In genomic region chr21:33379934-33380333, GRCh38 we compare ENCODE assay signal across 8 cellular contexts. TPM values are rescaled to one million over a fixed set of nuclear protein-coding genes. Genes with fewer than 3 reads are reported as not detected.
DNase-seq lines count a peak whose midpoint lies in the region; TF ChIP-seq lines count a peak whose summit lies in the region.
"Not testable (repeated sequence)": the region's sequence is repeated elsewhere in the genome, so short reads cannot be mapped to it uniquely, and the experiment has no call there.

No MANE protein-coding gene starts in this region.

- H3K27ac ChIP-seq in Karpas-422 (ENCODE audit: low read length): peak overlapping the region; percentile 30
- H3K27ac ChIP-seq in RWPE1: peak overlapping the region; percentile 99
- H3K27ac ChIP-seq in colonic mucosa: peak overlapping the region; percentile 75
- peak overlapping the region; percentile 79 to 89 for H3K27ac ChIP-seq in right atrium auricular region
- H3K27ac ChIP-seq in neuronal stem cell (replicated peaks; ENCODE audit: low read length): not testable (repeated sequence)
- peak overlapping the region; percentile 80 for H3K27ac ChIP-seq in thymus (ENCODE audit: low read depth)

- H3K9me2 ChIP-seq in Karpas-422 (replicated peaks; ENCODE audit: insufficient read depth, low read length): not testable (repeated sequence)

- peak overlapping the region; percentile 87; the same call in 1 of the 2 replicates for H2AFZ ChIP-seq in Karpas-422 (ENCODE audit: low read length)
- H2AFZ ChIP-seq in neuronal stem cell (ENCODE audit: low read length): peak overlapping the region; percentile 79

- peaks cover 84% of the 10 kb centered on the region for H3K4me1 Mint-ChIP-seq in CD14-positive monocyte
- H3K4me1 Mint-ChIP-seq in activated T-cell treated with anti-CD3 and anti-CD28 coated beads, Interleukin-2, amount 50 U/mL, for 24 hours (ENCODE audit: low read depth): peaks cover 61% of the 10 kb centered on the region

- H2BK120ac ChIP-seq in neuronal stem cell (ENCODE audit: low read depth, low read length): not testable (repeated sequence)

- CTCF ChIA-PET in RWPE1 (lab: Yijun Ruan, JAX): interaction anchor here (0.8 kb wide), 2 partner anchors 19 to 25 kb away, joined by 3 read pairs; no protein-coding TSS in a partner anchor

- H4K20me1 ChIP-seq in Karpas-422 (ENCODE audit: insufficient read depth, low read depth, low read length): not testable (repeated sequence)

- not testable (repeated sequence) for H3K79me2 ChIP-seq in Karpas-422 (ENCODE audit: low read length)

- TF ChIP-seq CTCF in CD14-positive monocyte (IDR thresholded peaks at IDR 0.05); RWPE1 (conservative IDR thresholded peaks at IDR 0.05; ENCODE audit: low read depth); colonic mucosa (IDR thresholded peaks at IDR 0.05); right atrium auricular region (IDR thresholded peaks at IDR 0.05): not testable (repeated sequence)

- H4K91ac ChIP-seq in neuronal stem cell (ENCODE audit: low read depth, low read length, poor library complexity): not testable (repeated sequence)

- not testable (repeated sequence) for H4K8ac ChIP-seq in neuronal stem cell (ENCODE audit: low read depth, low read length)

- H3K79me1 ChIP-seq in neuronal stem cell (ENCODE audit: low read depth, low read length): not testable (repeated sequence)

- H2BK12ac ChIP-seq in neuronal stem cell (ENCODE audit: low read length): not testable (repeated sequence)

- not testable (repeated sequence) for H3K27me3 ChIP-seq in Karpas-422 (ENCODE audit: low read length); colonic mucosa; right atrium auricular region; neuronal stem cell (ENCODE audit: control insufficient read depth in 3 of 3, insufficient read depth in 3 of 3, low read depth in 1 of 3, low read length in 3 of 3); thymus (ENCODE audit: control insufficient read depth, insufficient read depth)

- not testable (repeated sequence) for H2BK15ac ChIP-seq in neuronal stem cell (ENCODE audit: low read length)

- not testable (repeated sequence) for H3K14ac ChIP-seq in neuronal stem cell (ENCODE audit: low read length)

- H3K9me3 Mint-ChIP-seq in CD14-positive monocyte; activated T-cell treated with anti-CD3 and anti-CD28 coated beads, Interleukin-2, amount 50 U/mL, for 24 hours: not testable (repeated sequence)

- no CpG with 5 or more reads among the region's 1 CpG for WGBS in neuronal stem cell (ENCODE audit: extremely low coverage in 2 of 2, insufficient read length in 2 of 2, insufficient replicate concordance in 1 of 2), 2 donors
- WGBS in thymus: 31% methylated on average over 1 of the region's 1 CpG

- H2AK5ac ChIP-seq in neuronal stem cell (ENCODE audit: low read depth, low read length): not testable (repeated sequence)

- intact Hi-C loops in CD14-positive monocyte (cut with micrococcal nuclease): not testable (repeated sequence)
- intact Hi-C loops in colonic mucosa (cut with DNase I): loop anchor here (10.0 kb wide), 1 partner anchor 65 kb away; no protein-coding TSS in a partner anchor

- not testable (repeated sequence) for H3K9me3 ChIP-seq in Karpas-422 (ENCODE audit: low read length); colonic mucosa; right atrium auricular region; neuronal stem cell (replicated peaks in 1 of 2; ENCODE audit: control insufficient read depth in 2 of 2, insufficient read depth in 1 of 2, low read depth in 1 of 2, low read length in 2 of 2); thymus (ENCODE audit: control insufficient read depth)

- peak overlapping the region; percentile 32 for H3K4me2 ChIP-seq in Karpas-422 (ENCODE audit: low read depth, low read length, poor library complexity, severe bottlenecking)
- not testable (repeated sequence) for H3K4me2 ChIP-seq in neuronal stem cell (ENCODE audit: insufficient read depth, low read length, poor library complexity, severe bottlenecking)

- not testable (repeated sequence) for H3K27me3 Mint-ChIP-seq in CD14-positive monocyte (ENCODE audit: low read depth in 3 of 3)
- H3K27me3 Mint-ChIP-seq in activated T-cell treated with anti-CD3 and anti-CD28 coated beads, Interleukin-2, amount 50 U/mL, for 24 hours: peaks cover 19% of the 10 kb centered on the region

- H3K4me3 ChIP-seq in Karpas-422 (ENCODE audit: low read length); colonic mucosa; right atrium auricular region; neuronal stem cell (ENCODE audit: low read length in 2 of 2); thymus (ENCODE audit: low read length): not testable (repeated sequence)

- peak overlapping the region; percentile 98 to 100 (median 100) for H3K27ac Mint-ChIP-seq in CD14-positive monocyte
- peak overlapping the region; percentile 83 for H3K27ac Mint-ChIP-seq in activated T-cell treated with anti-CD3 and anti-CD28 coated beads, Interleukin-2, amount 50 U/mL, for 24 hours

- not testable (repeated sequence) for H3K23ac ChIP-seq in neuronal stem cell (ENCODE audit: low read depth, low read length, poor library complexity)

- peak overlapping the region in 1 of 2 donors; percentile 70 for H3K4me3 Mint-ChIP-seq in CD14-positive monocyte
- H3K4me3 Mint-ChIP-seq in activated T-cell treated with anti-CD3 and anti-CD28 coated beads, Interleukin-2, amount 50 U/mL, for 24 hours: peak overlapping the region; percentile 36

- not testable (repeated sequence) for H3K36me3 Mint-ChIP-seq in CD14-positive monocyte; activated T-cell treated with anti-CD3 and anti-CD28 coated beads, Interleukin-2, amount 50 U/mL, for 24 hours (ENCODE audit: low read depth)

- H3K9ac ChIP-seq in Karpas-422 (ENCODE audit: low read length) (peak overlapping the region; percentile 22; the same call in 1 of the 2 replicates), colonic mucosa (ENCODE audit: low read depth in 2 of 2, low read length in 2 of 2) (peak overlapping the region in 1 of 2 donors; percentile 8)
- not testable (repeated sequence) for H3K9ac ChIP-seq in neuronal stem cell (ENCODE audit: low read depth, low read length, poor library complexity)

- POLR2A ChIA-PET in RWPE1 (lab: Yijun Ruan, JAX; ENCODE audit: low non-redundant PET): interaction anchor here (1.0 kb wide), 1 partner anchor 24 kb away, joined by 5 read pairs; no protein-coding TSS in a partner anchor

- H3K36me3 ChIP-seq in Karpas-422 (ENCODE audit: insufficient read depth, low read length); colonic mucosa; right atrium auricular region; neuronal stem cell (replicated peaks in 1 of 2; ENCODE audit: control insufficient read depth in 2 of 2, insufficient read depth in 2 of 2, low read length in 2 of 2); thymus (ENCODE audit: control insufficient read depth, insufficient read depth): not testable (repeated sequence)

- H3K4me1 ChIP-seq in Karpas-422 (ENCODE audit: low read length) (peaks cover 58% of the 10 kb centered on the region), colonic mucosa (peaks cover 11% of the 10 kb centered on the region), right atrium auricular region (peaks cover 0 to 36% of the 10 kb centered on the region in 2 donors), thymus (ENCODE audit: control insufficient read depth, insufficient read depth, low read length) (peaks cover 13% of the 10 kb centered on the region)
- not testable (repeated sequence) for H3K4me1 ChIP-seq in neuronal stem cell (ENCODE audit: control insufficient read depth in 2 of 2, insufficient read depth in 1 of 2, low read depth in 1 of 2, low read length in 2 of 2)

- H3K18ac ChIP-seq in neuronal stem cell (ENCODE audit: low read length): not testable (repeated sequence)

- peak; percentile 87 for DNase-seq in CD14-positive monocyte (ENCODE audit: low spot score)
- DNase-seq in Karpas-422: peak; percentile 56
- DNase-seq in RWPE1 (ENCODE audit: low spot score): peak; percentile 62
- not testable (repeated sequence) for DNase-seq in activated T-cell treated with anti-CD3 and anti-CD28 coated beads, Interleukin-2, amount 50 U/mL, for 24 hours; colonic mucosa; right atrium auricular region (ENCODE audit: low spot score); neuronal stem cell (ENCODE audit: low spot score)

- H3K4ac ChIP-seq in neuronal stem cell (ENCODE audit: low read length): not testable (repeated sequence)

- not testable (repeated sequence) for H2BK5ac ChIP-seq in neuronal stem cell (ENCODE audit: low read length)

RNA-seq across cellular contexts. Expression of gene IFNGR2, which starts 23.3 kb away (rescaled TPM):
- polyA plus RNA-seq in CD14-positive monocyte (100 to 1,000 TPM; 204 to 324 TPM), thymus (111 TPM)
- 30.4 and 52.1 TPM in 2 replicates for total RNA-seq in Karpas-422 (2014; rRNA removed; shearing (Covaris generic); ENCODE audit: low replicate concordance)
- total RNA-seq in colonic mucosa (100 to 1,000 TPM in 1 of 2 donors, 10 to 100 TPM in 1; 53.7 to 128 TPM), right atrium auricular region (10 to 100 TPM; 40.2 to 47.3 TPM)
- 70.2 TPM for polyA plus RNA-seq in neuronal stem cell (2013, experiment 1 of 2)
- polyA plus RNA-seq in neuronal stem cell (2013, experiment 2 of 2): 68.9 TPM

RNA-seq across cellular contexts. Expression of gene IFNAR1, which starts 55.2 kb away (rescaled TPM):
- polyA plus RNA-seq in CD14-positive monocyte: 10 to 100 TPM; 56.2 to 95.3 TPM
- total RNA-seq in Karpas-422 (2014; rRNA removed; shearing (Covaris generic); ENCODE audit: low replicate concordance): 6.8 and 10.5 TPM in 2 replicates
- 10 to 100 TPM; 32.3 to 62.2 TPM for total RNA-seq in colonic mucosa
- total RNA-seq in right atrium auricular region: 10 to 100 TPM; 20.0 to 24.6 TPM
- 11.8 TPM for polyA plus RNA-seq in neuronal stem cell (2013, experiment 1 of 2)
- polyA plus RNA-seq in neuronal stem cell (2013, experiment 2 of 2): 14.2 TPM
- polyA plus RNA-seq in thymus: 18.2 TPM
